In genomic region chr2:39266906-39267434, GRCh38 we compare ENCODE assay signal across 29 cellular contexts. TPM values are rescaled to one million over a fixed set of nuclear protein-coding genes. Genes with fewer than 3 reads are reported as not detected.
A peak's percentile ranks its signal among the peaks of the same experiment; 100 is the strongest.
DNase-seq lines count a peak whose midpoint lies in the region; ATAC-seq and TF ChIP-seq lines count a peak whose summit lies in the region.
"Had no signal": no experiment of that assay in that cellular context is flagged by ENCODE, and none has a peak within 500 bp of the region (broad histone marks: within the 10 kb centered on the region; RNA-seq: fewer than 3 reads in every experiment).

No MANE protein-coding gene starts in this region.

- no TSS peak for BruUV-seq in A673 (replicated peaks; lab: Mats Ljungman, UMichigan)

- intact Hi-C loops in A673 (cut with micrococcal nuclease; ENCODE audit: unreplicated experiment) = no loop called here

- H2AFZ ChIP-seq in SU-DHL-6 (ENCODE audit: low read depth, low read length, severe bottlenecking) = peak overlapping the region; percentile 88

- no peaks in the 10 kb centered on the region for H3K9me2 ChIP-seq in SU-DHL-6 (replicated peaks; ENCODE audit: insufficient read depth, low read length)

- DNase-seq in A673 (ENCODE audit: low spot score) (peak; percentile 25), G401 (ENCODE audit: low spot score) (peak; percentile 8), fibroblast of peridontal ligament (ENCODE audit: extremely low read depth) (peak; percentile 25), DMS 273 (lab: John Stamatoyannopoulos, UW; ENCODE audit: unreplicated experiment) (no peak), RKO (ENCODE audit: low spot score) (no peak)
- no peak for DNase-seq in stimulated activated CD8-positive, alpha-beta memory T cell treated with anti-CD3 and anti-CD28 coated beads, Interleukin-4, amount 100 ng/mL, for 48 hours
- DNase-seq: activated CD4-positive, alpha-beta T cell treated with anti-CD3 and anti-CD28 coated beads for 48 hours; activated gamma-delta T cell; activated naive CD8-positive, alpha-beta T cell treated with anti-CD3 and anti-CD28 coated beads for 36 hours; activated T-cell treated with anti-CD3 and anti-CD28 coated beads, Interleukin-2, amount 50 U/mL, for 1 hour; aorta; cerebellar nuclear complex; DMS79 treated with DMSO at 0.1 percent for 48 hours; hypothalamus; left cardiac atrium; NCI-H1105; NCI-H187 treated with DMSO at 0.1 percent for 48 hours; ovary; Peyer's patch; SIG-M5; stimulated activated naive CD4-positive, alpha-beta T cell treated with Interleukin-2 at 50 U/mL for 16 hours; SW 1271; upper lobe of right lung had no signal

- CTCF ChIA-PET in A673 (lab: Charles Lee) = no interaction called here

- no peak for ATAC-seq in HG02759 (IDR thresholded peaks at IDR 0.05; ENCODE audit: unreplicated experiment)
- ATAC-seq: left cardiac atrium, upper lobe of right lung had no signal

- H3K9me3 ChIP-seq in A673 (ENCODE audit: low read depth, low read length, poor library complexity, severe bottlenecking) (no peaks in the 10 kb centered on the region), SU-DHL-6 (ENCODE audit: insufficient read depth, low read length) (no peaks in the 10 kb centered on the region)
- H3K9me3 ChIP-seq: esophagus muscularis mucosa, ovary, Peyer's patch, upper lobe of right lung had no signal

- no peak overlapping the region for H3K9ac ChIP-seq in SU-DHL-6 (ENCODE audit: low read length)

- in situ Hi-C loops in G401 (cut with HindIII; ENCODE audit: low sequenced_read_pairs) = no loop called here

- H3K4me2 ChIP-seq in SU-DHL-6 (ENCODE audit: low read depth, low read length, poor library complexity, severe bottlenecking) = peak overlapping the region; percentile 92

- H3K36me3 ChIP-seq in A673 (ENCODE audit: insufficient read depth, low read length, poor library complexity, severe bottlenecking) (no peaks in the 10 kb centered on the region), SU-DHL-6 (ENCODE audit: low read length) (no peaks in the 10 kb centered on the region)
- H3K36me3 ChIP-seq: ovary had no signal

- no peak for TF ChIP-seq CTCF in A673 (conservative IDR thresholded peaks at IDR 0.05; ENCODE audit: low read depth, low read length)
- no peak for TF ChIP-seq CTCF in SU-DHL-6 (IDR thresholded peaks at IDR 0.05; ENCODE audit: insufficient read depth, low read length, poor library complexity, severe bottlenecking)

- POLR2A ChIA-PET in A673 (lab: Charles Lee; ENCODE audit: low non-redundant PET) = no interaction called here

- peaks cover 18% of the 10 kb centered on the region for H3K4me1 ChIP-seq in A673 (ENCODE audit: insufficient read depth, low read length, poor library complexity, severe bottlenecking)
- H3K4me1 ChIP-seq: esophagus muscularis mucosa, Peyer's patch, upper lobe of right lung had no signal

- H3K4me3 ChIP-seq in A673 (ENCODE audit: low read depth, low read length, poor library complexity, severe bottlenecking) = no peak overlapping the region
- H3K4me3 ChIP-seq in SU-DHL-6 (ENCODE audit: insufficient read depth, low read length, poor library complexity, severe bottlenecking) = no peak overlapping the region
- H3K4me3 ChIP-seq: esophagus muscularis mucosa, ovary, Peyer's patch, skin epidermis, upper lobe of right lung had no signal

- H3F3A ChIP-seq in SU-DHL-6 (ENCODE audit: insufficient read depth) = peaks cover 19% of the 10 kb centered on the region

- no peaks in the 10 kb centered on the region for H3K79me2 ChIP-seq in SU-DHL-6 (ENCODE audit: insufficient read depth, low read length)

- H3K27ac ChIP-seq in A673 (ENCODE audit: low read depth, low read length, poor library complexity, severe bottlenecking) = no peak overlapping the region
- H3K27ac ChIP-seq in SU-DHL-6 (ENCODE audit: low read depth, low read length) = peak overlapping the region; percentile 96
- H3K27ac ChIP-seq: C4-2B, esophagus muscularis mucosa, ovary, Peyer's patch, upper lobe of right lung had no signal

- H4K20me1 ChIP-seq in SU-DHL-6 (ENCODE audit: low read depth, low read length) = no peaks in the 10 kb centered on the region

- H3K27me3 ChIP-seq in A673 (replicated peaks; ENCODE audit: insufficient read depth, low read depth, low read length, poor library complexity) = no peaks in the 10 kb centered on the region
- H3K27me3 ChIP-seq in SU-DHL-6 (ENCODE audit: low read length) = no peaks in the 10 kb centered on the region
- H3K27me3 ChIP-seq: esophagus muscularis mucosa, ovary, Peyer's patch, upper lobe of right lung had no signal

RNA-seq across cellular contexts. Expression of gene CDKL4, which starts 23.2 kb away (rescaled TPM):
- 0.79 and 1.1 TPM in 2 replicates for total RNA-seq in A673 (2021)
- total RNA-seq in G401 (2014; rRNA removed; shearing (Covaris generic)) = 1.6 TPM in 1 of 2 replicates, not detected in the other
- total RNA-seq: glomerular endothelial cell had no signal

Comparison
In these comparisons a context has a peak if more than half of its experiments do, and no peak if none do; other contexts are left out.
1. DNase-seq: peak in A673 (single experiment), G401 (single experiment) and fibroblast of peridontal ligament (single experiment); none in DMS 273 (single experiment), RKO (single experiment) and stimulated activated CD8-positive, alpha-beta memory T cell treated with anti-CD3 and anti-CD28 coated beads, Interleukin-4, amount 100 ng/mL, for 48 hours (single experiment).